ENCODE assay signal across 34 cellular contexts in the genomic region with DNA sequence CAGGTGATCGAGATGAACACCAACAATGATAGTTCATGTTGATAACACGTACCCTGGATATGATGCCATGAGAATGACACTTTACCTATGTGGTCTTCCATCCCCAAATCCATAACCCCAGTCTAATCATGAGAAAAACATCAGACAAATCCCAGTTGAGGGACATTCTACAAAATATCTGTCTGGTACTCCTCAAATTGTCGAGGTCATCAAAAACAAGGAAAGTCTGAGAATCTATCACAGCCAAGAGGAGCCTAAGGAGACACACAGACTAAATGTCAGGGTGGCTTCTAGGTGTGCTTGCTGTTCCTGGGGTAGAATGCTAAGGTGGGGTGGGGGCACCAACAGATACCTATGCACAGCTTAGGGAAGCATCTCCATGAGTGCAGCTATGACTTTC.
"Had no signal": no experiment of that assay in that cellular context is flagged by ENCODE, and none has a peak within 500 bp of the region (broad histone marks: within the 10 kb centered on the region; RNA-seq: fewer than 3 reads in every experiment).

No MANE protein-coding gene starts in this region.

- DNase-seq: activated B cell treated with CpG ODN at 0.5 μM for 24 hours; activated CD4-positive, alpha-beta memory T cell treated with anti-CD3 and anti-CD28 coated beads for 36 hours; activated CD4-positive, alpha-beta T cell treated with anti-CD3 and anti-CD28 coated beads for 4 hours; activated CD4-positive, alpha-beta T cell treated with anti-CD3 and anti-CD28 coated beads, Interleukin-2, amount 10 ng/mL, durations not matched to agents 24 days and 14 days; activated CD4-positive, alpha-beta T cell treated with anti-CD3 and anti-CD28 coated beads, Interleukin-2, amount 50 U/mL, for 1 hour; activated CD4-positive, alpha-beta T cell treated with anti-CD3 and anti-CD28 coated beads, Interleukin-2, amount 50 U/mL, for 4 hours; activated CD4-positive, CD25-positive, alpha-beta regulatory T cell treated with anti-CD3 and anti-CD28 coated beads, Interleukin-2, amount 50 U/mL, for 72 hours; activated CD8-positive, alpha-beta memory T cell treated with anti-CD3 and anti-CD28 coated beads, Interleukin-2, amount 50 U/mL, for 4 hours; activated CD8-positive, alpha-beta T cell treated with anti-CD3 and anti-CD28 coated beads for 36 hours; activated effector memory CD4-positive, alpha-beta T cell treated with anti-CD3 and anti-CD28 coated beads, Interleukin-2, amount 50 U/mL, for 16 hours; activated gamma-delta T cell treated with Interleukin-2 at 50 U/mL for 16 hours; activated naive CD4-positive, alpha-beta T cell; activated naive CD4-positive, alpha-beta T cell treated with anti-CD3 and anti-CD28 coated beads for 36 hours; activated naive CD4-positive, alpha-beta T cell treated with anti-CD3 and anti-CD28 coated beads, Interleukin-2, amount 50 U/mL, for 16 hours; activated naive CD8-positive, alpha-beta T cell treated with anti-CD3 and anti-CD28 coated beads for 36 hours; activated T-cell treated with anti-CD3 and anti-CD28 coated beads for 4 hours; activated T-cell treated with anti-CD3 and anti-CD28 coated beads, Interleukin-2, amount 50 U/mL, for 1 hour; activated T-cell treated with anti-CD3 and anti-CD28 coated beads, Interleukin-2, amount 50 U/mL, for 4 hours; activated T-cell treated with anti-CD3 and anti-CD28 coated beads, Interleukin-2, amount 50 U/mL, for 72 hours; adrenal gland; amniotic stem cell; aorta; body of pancreas; brain microvascular endothelial cell; central memory CD4-positive, alpha-beta T cell; T-helper 1 cell; T-helper 2 cell; T-helper 9 cell had no signal

- FAIRE-seq: astrocyte, TTC549 had no signal

- H3K4me1 ChIP-seq: breast epithelium had no signal

- H3K27me3 ChIP-seq: adrenal gland, body of pancreas, brain microvascular endothelial cell, breast epithelium had no signal

- H3K4me3 ChIP-seq: adrenal gland, body of pancreas, breast epithelium had no signal

- H3K36me3 ChIP-seq: adrenal gland, brain microvascular endothelial cell, breast epithelium had no signal

- H3K9me3 ChIP-seq: adrenal gland, body of pancreas, breast epithelium had no signal

- ATAC-seq: activated CD8-positive, alpha-beta T cell treated with anti-CD3 and anti-CD28 coated beads for 36 hours; activated naive CD4-positive, alpha-beta T cell treated with anti-CD3 and anti-CD28 coated beads, Interleukin-2, amount 50 U/mL, for 72 hours; activated T-cell treated with anti-CD3 and anti-CD28 coated beads, Interleukin-2, amount 50 U/mL, for 4 hours; activated T-cell treated with anti-CD3 and anti-CD28 coated beads, Interleukin-2, amount 50 U/mL, for 72 hours; activated T-helper 17 cell treated with anti-CD3 and anti-CD28 coated beads, Interleukin-2, amount 50 U/mL, for 72 hours; body of pancreas had no signal

- H3K27ac ChIP-seq: adrenal gland, body of pancreas, brain microvascular endothelial cell, breast epithelium, VCaP had no signal
